In the genomic region with DNA sequence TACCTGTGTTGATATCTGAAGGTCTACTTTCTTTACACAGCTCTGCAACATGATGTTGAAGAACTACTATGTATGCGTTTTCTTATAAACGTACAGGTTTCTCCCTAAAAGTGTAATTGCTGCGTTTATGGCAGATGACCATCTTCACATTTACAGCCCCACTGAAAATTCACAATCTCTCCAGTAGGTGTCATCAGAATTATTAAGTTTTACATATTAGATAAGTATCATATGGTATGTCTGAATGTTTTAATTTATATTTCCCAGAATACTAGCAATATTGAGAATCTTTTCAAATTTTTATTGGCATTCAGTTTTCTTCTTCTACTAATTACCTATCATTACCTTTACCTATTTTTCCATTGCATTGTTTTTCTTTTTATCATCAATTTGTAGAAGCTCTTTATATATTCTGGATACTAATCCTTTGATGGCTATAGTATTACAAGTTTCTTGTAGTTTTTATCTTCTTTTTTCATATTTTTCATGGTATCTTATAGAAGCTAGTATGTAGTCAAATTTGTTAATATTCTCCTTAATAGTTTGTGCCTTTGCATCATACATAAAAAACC, we compare ENCODE assay signal across 8 cellular contexts.
A peak's percentile ranks its signal among the peaks of the same experiment; 100 is the strongest.
DNase-seq lines count a peak whose midpoint lies in the region; ATAC-seq and TF ChIP-seq lines count a peak whose summit lies in the region.

No MANE protein-coding gene starts in this region.

- no peaks in the 10 kb centered on the region for H3K4me1 ChIP-seq in Loucy (ENCODE audit: insufficient read depth, low read length, poor library complexity, severe bottlenecking)

- H2AFZ ChIP-seq in Loucy (ENCODE audit: low read length), result no peak overlapping the region

- H3K9me3 ChIP-seq in Loucy (ENCODE audit: insufficient read depth, low read depth, low read length), result no peaks in the 10 kb centered on the region

- peak; percentile 72 for TF ChIP-seq CTCF in Loucy (conservative IDR thresholded peaks at IDR 0.05; ENCODE audit: low read length)
- peak; percentile 78 for TF ChIP-seq CTCF in MCF 10A (IDR thresholded peaks at IDR 0.05; ENCODE audit: unreplicated experiment)
- peak; percentile 24 for TF ChIP-seq CTCF in nephron progenitor cell (IDR thresholded peaks at IDR 0.05)

- CTCF ChIA-PET in MCF 10A (lab: Yijun Ruan, JAX), result interaction anchor here (0.5 to 5.2 kb wide), 17 partner anchors 10 to 433 kb away, joined by 3 to 35 read pairs (median 4); no protein-coding TSS in a partner anchor

- H3K27me3 Mint-ChIP-seq in MCF 10A (ENCODE audit: insufficient read depth, unreplicated experiment) (no peaks in the 10 kb centered on the region), nephron progenitor cell (ENCODE audit: low read depth, poor library complexity) (no peaks in the 10 kb centered on the region)

- H3K4me3 Mint-ChIP-seq in MCF 10A (ENCODE audit: unreplicated experiment) (no peak overlapping the region), nephron progenitor cell (no peak overlapping the region)

- BruUV-seq in MCF 10A (replicated peaks; lab: Mats Ljungman, UMichigan), result no TSS peak

- H3K36me3 ChIP-seq in Loucy (ENCODE audit: insufficient read depth, low read length), result no peaks in the 10 kb centered on the region

- H3K4me3 ChIP-seq in Loucy (ENCODE audit: low read length, poor library complexity, severe bottlenecking), result no peak overlapping the region

- H3K9me3 Mint-ChIP-seq in MCF 10A (ENCODE audit: unreplicated experiment) (no peaks in the 10 kb centered on the region), nephron progenitor cell (peaks cover 3% of the 10 kb centered on the region)

- no peaks in the 10 kb centered on the region for H3K79me2 ChIP-seq in Loucy (ENCODE audit: insufficient read depth, low read length)

- no peak overlapping the region for H3K27ac ChIP-seq in substantia nigra (ENCODE audit: low read depth, low read length, poor library complexity, severe bottlenecking)

- H4K20me1 ChIP-seq in Loucy (ENCODE audit: insufficient read depth, low read length, poor library complexity, severe bottlenecking), result no peaks in the 10 kb centered on the region

- intact Hi-C loops in MCF 10A (cut with micrococcal nuclease), result loop anchor here (1.0 to 5.0 kb wide), 4 partner anchors 270 to 429 kb away; no protein-coding TSS in a partner anchor

- H3K4me2 ChIP-seq in Loucy (ENCODE audit: low read depth, low read length, poor library complexity, severe bottlenecking), result no peak overlapping the region

- H3K27me3 ChIP-seq in Loucy (ENCODE audit: insufficient read depth, low read length, poor library complexity, severe bottlenecking), result no peaks in the 10 kb centered on the region

- no peak for ATAC-seq in GM18868 (IDR thresholded peaks at IDR 0.05; ENCODE audit: unreplicated experiment)

- H3K27ac Mint-ChIP-seq in MCF 10A (ENCODE audit: low read depth, unreplicated experiment) (no peak overlapping the region), nephron progenitor cell (no peak overlapping the region)

- H3K4me1 Mint-ChIP-seq in MCF 10A (ENCODE audit: insufficient read depth, unreplicated experiment) (peaks cover 15% of the 10 kb centered on the region), nephron progenitor cell (peaks cover 17% of the 10 kb centered on the region)

- no peaks in the 10 kb centered on the region for H3K9me2 ChIP-seq in Loucy (replicated peaks; ENCODE audit: low read depth, low read length)

- no peaks in the 10 kb centered on the region for H3F3A ChIP-seq in Loucy (ENCODE audit: low read depth)

- DNase-seq in Daoy (ENCODE audit: low read depth), result peak; percentile 6
- peak; percentile 64 for DNase-seq in MCF 10A (ENCODE audit: unreplicated experiment)
- DNase-seq in nephron progenitor cell, result no peak
- DNase-seq in substantia nigra (lab: John Stamatoyannopoulos, UW), result no peak
- no peak for DNase-seq in AG08395 (ENCODE audit: low spot score)
- DNase-seq in stimulated activated CD4-positive, alpha-beta T cell treated with anti-CD3 and anti-CD28 coated beads, Interleukin-1b, Interleukin-23, amount 100 ng/mL, for 48 hours, result no peak

- no peak overlapping the region for H3K9ac ChIP-seq in Loucy (ENCODE audit: low read depth, low read length, poor library complexity, severe bottlenecking)

- H3K36me3 Mint-ChIP-seq in MCF 10A (ENCODE audit: insufficient read depth, unreplicated experiment), result no peaks in the 10 kb centered on the region
- no peaks in the 10 kb centered on the region for H3K36me3 Mint-ChIP-seq in nephron progenitor cell (ENCODE audit: low read depth)

- POLR2A ChIA-PET in MCF 10A (lab: Yijun Ruan, JAX), result interaction anchor here (0.6 to 1.0 kb wide), 4 partner anchors 12 to 609 kb away, joined by 3 to 4 read pairs (median 3); no protein-coding TSS in a partner anchor

Comparison
In these comparisons a context has a peak if more than half of its experiments do, and no peak if none do; other contexts are left out.
1. DNase-seq: peak in Daoy (single experiment) and MCF 10A (single experiment); none in nephron progenitor cell (single experiment), substantia nigra (0 of 49), AG08395 (single experiment) and stimulated activated CD4-positive, alpha-beta T cell treated with anti-CD3 and anti-CD28 coated beads, Interleukin-1b, Interleukin-23, amount 100 ng/mL, for 48 hours (single experiment).
2. CTCF ChIP-seq: peak in every context shown above with its lines; median percentile 78 in MCF 10A; 72 in Loucy; 24 in nephron progenitor cell.